In genomic region chr20:12012241-12013222, GRCh38 we compare ENCODE assay signal across 10 cellular contexts.
DNase-seq lines count a peak whose midpoint lies in the region; ATAC-seq and TF ChIP-seq lines count a peak whose summit lies in the region.
"Had no signal": no experiment of that assay in that cellular context is flagged by ENCODE, and none has a peak within 500 bp of the region (broad histone marks: within the 10 kb centered on the region; RNA-seq: fewer than 3 reads in every experiment).

No MANE protein-coding gene starts in this region.

- TF ChIP-seq CTCF in activated CD8-positive, alpha-beta T cell treated with anti-CD3 and anti-CD28 coated beads for 36 hours (IDR thresholded peaks at IDR 0.05), result peak; percentile 94
- peak; percentile 58 for TF ChIP-seq CTCF in smooth muscle cell (IDR thresholded peaks at IDR 0.05; ENCODE audit: borderline replicate concordance, insufficient read depth, poor library complexity, severe bottlenecking)

- H3K9me3 Mint-ChIP-seq in activated CD8-positive, alpha-beta T cell treated with anti-CD3 and anti-CD28 coated beads for 36 hours, result no peaks in the 10 kb centered on the region

- intact Hi-C loops in activated CD8-positive, alpha-beta T cell treated with anti-CD3 and anti-CD28 coated beads for 36 hours (cut with micrococcal nuclease), result no loop called here
- intact Hi-C loops in left ventricle myocardium superior (cut with micrococcal nuclease), result no loop called here

- H3K9me3 ChIP-seq in smooth muscle cell (replicated peaks; ENCODE audit: low read depth), result no peaks in the 10 kb centered on the region

- H3F3A ChIP-seq in smooth muscle cell (ENCODE audit: low read depth), result no peaks in the 10 kb centered on the region

- H3K4me3 ChIP-seq in smooth muscle cell, result no peak overlapping the region

- H3K4me1 ChIP-seq in smooth muscle cell (ENCODE audit: low read depth), result peaks cover 11% of the 10 kb centered on the region

- H3K27ac ChIP-seq in smooth muscle cell (ENCODE audit: low read depth), result no peak overlapping the region

- H3K9ac ChIP-seq in smooth muscle cell (ENCODE audit: low read depth), result no peak overlapping the region

- no peaks in the 10 kb centered on the region for H4K20me1 ChIP-seq in smooth muscle cell (ENCODE audit: low read depth)

- no peak overlapping the region for H3K4me3 Mint-ChIP-seq in activated CD8-positive, alpha-beta T cell treated with anti-CD3 and anti-CD28 coated beads for 36 hours
- H3K4me3 Mint-ChIP-seq: central memory CD8-positive, alpha-beta T cell; stimulated activated effector memory CD8-positive, alpha-beta T cell treated with anti-CD3 and anti-CD28 coated beads, Interleukin-12 subunit alpha, Interleukin-12 subunit beta, amount 100 ng/mL, for 72 hours had no signal

- H3K36me3 ChIP-seq in smooth muscle cell (ENCODE audit: low read depth), result no peaks in the 10 kb centered on the region

- CTCF ChIA-PET in activated CD8-positive, alpha-beta T cell treated with anti-CD3 and anti-CD28 coated beads for 36 hours (lab: Charles Lee), result interaction anchor here (1.1 to 1.8 kb wide), 8 partner anchors 9 to 457 kb away, joined by 3 to 7 read pairs (median 4); no protein-coding TSS in a partner anchor

- H3K36me3 Mint-ChIP-seq in activated CD8-positive, alpha-beta T cell treated with anti-CD3 and anti-CD28 coated beads for 36 hours (ENCODE audit: low read depth), result no peaks in the 10 kb centered on the region
- H3K36me3 Mint-ChIP-seq: stimulated activated effector memory CD8-positive, alpha-beta T cell treated with anti-CD3 and anti-CD28 coated beads, Interleukin-12 subunit alpha, Interleukin-12 subunit beta, amount 100 ng/mL, for 72 hours had no signal

- H2AFZ ChIP-seq in smooth muscle cell (ENCODE audit: low read depth), result no peak overlapping the region

- no peaks in the 10 kb centered on the region for H3K79me2 ChIP-seq in smooth muscle cell (ENCODE audit: low read depth)

- no peaks in the 10 kb centered on the region for H3K27me3 Mint-ChIP-seq in activated CD8-positive, alpha-beta T cell treated with anti-CD3 and anti-CD28 coated beads for 36 hours
- H3K27me3 Mint-ChIP-seq: central memory CD8-positive, alpha-beta T cell had no signal

- no peak overlapping the region for H3K4me2 ChIP-seq in smooth muscle cell

- ATAC-seq in GM21619 (IDR thresholded peaks at IDR 0.05; ENCODE audit: unreplicated experiment), result peak; percentile 72
- peak; percentile 70 for ATAC-seq in activated CD8-positive, alpha-beta T cell treated with anti-CD3 and anti-CD28 coated beads for 36 hours
- ATAC-seq in left ventricle myocardium superior, result peak; percentile 38
- no peak for ATAC-seq in HG02870 (IDR thresholded peaks at IDR 0.05; ENCODE audit: unreplicated experiment)
- ATAC-seq: stimulated activated effector memory CD8-positive, alpha-beta T cell treated with anti-CD3 and anti-CD28 coated beads, Interleukin-12 subunit alpha, Interleukin-12 subunit beta, amount 100 ng/mL, for 72 hours had no signal

- POLR2A ChIA-PET in activated CD8-positive, alpha-beta T cell treated with anti-CD3 and anti-CD28 coated beads for 36 hours (lab: Charles Lee), result no interaction called here

- H3K27ac Mint-ChIP-seq in activated CD8-positive, alpha-beta T cell treated with anti-CD3 and anti-CD28 coated beads for 36 hours, result no peak overlapping the region
- H3K27ac Mint-ChIP-seq: stimulated activated effector memory CD8-positive, alpha-beta T cell treated with anti-CD3 and anti-CD28 coated beads, Interleukin-12 subunit alpha, Interleukin-12 subunit beta, amount 100 ng/mL, for 72 hours had no signal

- no peaks in the 10 kb centered on the region for H3K4me1 Mint-ChIP-seq in activated CD8-positive, alpha-beta T cell treated with anti-CD3 and anti-CD28 coated beads for 36 hours (ENCODE audit: low read depth)
- H3K4me1 Mint-ChIP-seq: central memory CD8-positive, alpha-beta T cell; stimulated activated effector memory CD8-positive, alpha-beta T cell treated with anti-CD3 and anti-CD28 coated beads, Interleukin-12 subunit alpha, Interleukin-12 subunit beta, amount 100 ng/mL, for 72 hours had no signal

- no peaks in the 10 kb centered on the region for H3K27me3 ChIP-seq in smooth muscle cell (ENCODE audit: low read depth)

- 65% methylated on average over 9 of the region's 9 CpGs for WGBS in smooth muscle cell (ENCODE audit: low lambda C conversion rate)

- peak; percentile 22 for DNase-seq in NCI-H345 (lab: John Stamatoyannopoulos, UW)
- DNase-seq in NCI-H345 treated with DMSO at 0.1 percent for 48 hours (lab: John Stamatoyannopoulos, UW; ENCODE audit: unreplicated experiment), result no peak
- peak; percentile 7 for DNase-seq in NCI-H1048 (lab: John Stamatoyannopoulos, UW)
- DNase-seq in activated CD8-positive, alpha-beta T cell treated with anti-CD3 and anti-CD28 coated beads for 36 hours, result peak; percentile 41
- DNase-seq in left ventricle myocardium superior, result no peak
- DNase-seq in smooth muscle cell (lab: John Stamatoyannopoulos, UW; ENCODE audit: unreplicated experiment), result no peak

Comparison
In these comparisons a context has a peak if more than half of its experiments do, and no peak if none do; other contexts are left out.
1. DNase-seq: peak in NCI-H345 (single experiment), NCI-H1048 (single experiment) and activated CD8-positive, alpha-beta T cell treated with anti-CD3 and anti-CD28 coated beads for 36 hours (single experiment); none in NCI-H345 treated with DMSO at 0.1 percent for 48 hours (single experiment), left ventricle myocardium superior (single experiment) and smooth muscle cell (single experiment).